In genomic region chr1:7516892-7517291, GRCh38 we compare ENCODE assay signal across 21 cellular contexts.
"Had no signal": no experiment of that assay in that cellular context is flagged by ENCODE, and none has a peak within 500 bp of the region (broad histone marks: within the 10 kb centered on the region; RNA-seq: fewer than 3 reads in every experiment).

No MANE protein-coding gene starts in this region.

- H3K27me3 ChIP-seq: heart left ventricle, sigmoid colon, upper lobe of right lung had no signal

- ATAC-seq: left lobe of liver; naive thymus-derived CD8-positive, alpha-beta T cell; stimulated activated effector memory CD8-positive, alpha-beta T cell treated with anti-CD3 and anti-CD28 coated beads, Interleukin-12 subunit alpha, Interleukin-12 subunit beta, amount 100 ng/mL, for 72 hours had no signal

- FAIRE-seq: small intestine, urothelium cell line had no signal

- H3K4me3 ChIP-seq: heart left ventricle, lung, psoas muscle, sigmoid colon, spleen, suprapubic skin, thoracic aorta, tibial artery, upper lobe of right lung had no signal

- H3K9me3 ChIP-seq: heart left ventricle, psoas muscle, sigmoid colon, spleen, suprapubic skin, thoracic aorta, tibial artery, upper lobe of right lung had no signal

- H3K79me2 ChIP-seq: parathyroid adenoma had no signal

- H3K36me3 ChIP-seq: heart left ventricle, sigmoid colon, spleen, suprapubic skin, thoracic aorta, tibial artery, upper lobe of right lung had no signal

- H3K27ac ChIP-seq: parathyroid adenoma, psoas muscle, sigmoid colon, spleen, suprapubic skin, thoracic aorta, tibial artery, upper lobe of right lung had no signal

- H3K9ac ChIP-seq: parathyroid adenoma had no signal

- H3K4me1 ChIP-seq: parathyroid adenoma, sigmoid colon, spleen, suprapubic skin, tibial artery, upper lobe of right lung had no signal

- H2AFZ ChIP-seq: parathyroid adenoma had no signal

- DNase-seq: hypothalamus; islet precursor cell; naive thymus-derived CD8-positive, alpha-beta T cell; nucleus accumbens; sigmoid colon; small intestine; spleen; stimulated activated CD4-positive, alpha-beta T cell treated with anti-CD3 and anti-CD28 coated beads, Interleukin-4, amount 100 ng/mL, for 24 hours; stimulated activated naive CD4-positive, alpha-beta T cell; tibial artery; trophoblast cell; upper lobe of right lung had no signal
